ENCODE assay signal across 30 cellular contexts in genomic region chr18:74179623-74180199, GRCh38. TPM values are rescaled to one million over a fixed set of nuclear protein-coding genes. Genes with fewer than 3 reads are reported as not detected.
"Had no signal": no experiment of that assay in that cellular context is flagged by ENCODE, and none has a peak within 500 bp of the region (broad histone marks: within the 10 kb centered on the region; RNA-seq: fewer than 3 reads in every experiment).

No MANE protein-coding gene starts in this region.

- H3K9me3 Mint-ChIP-seq: natural killer cell; stimulated activated naive CD8-positive, alpha-beta T cell treated with anti-CD3 and anti-CD28 coated beads, Interleukin-15, Interleukin-2, amounts not matched to agents 100 ng/mL and 50 ng/mL, for 24 hours had no signal

- H3K4me1 Mint-ChIP-seq: natural killer cell had no signal

- H3K27ac ChIP-seq: left ventricle myocardium inferior, neural progenitor cell, neutrophil, right atrium auricular region, right lobe of liver, suprapubic skin, thoracic aorta, tibial artery, uterus had no signal

- FAIRE-seq: keratinocyte had no signal

- DNase-seq: hippocampal formation; kidney glomerular epithelial cell; left cardiac atrium; left ventricle myocardium inferior; mesendoderm; naive B cell; natural killer cell; nephron progenitor cell; occipital lobe; right lobe of liver; stimulated activated CD4-positive, alpha-beta T cell treated with anti-CD3 and anti-CD28 coated beads, Interleukin-12 subunit alpha, Interleukin-12 subunit beta, amount 100 ng/mL, for 4 hours; stimulated activated CD4-positive, alpha-beta T cell treated with anti-CD3 and anti-CD28 coated beads, Interleukin-15, amount 100 ng/mL, for 24 hours; stimulated activated CD4-positive, alpha-beta T cell treated with anti-CD3 and anti-CD28 coated beads, Interleukin-2, amount 100 ng/mL, for 24 hours; stimulated activated CD4-positive, alpha-beta T cell treated with anti-CD3 and anti-CD28 coated beads, Interleukin-4, amount 100 ng/mL, for 1 hour; stimulated activated naive CD4-positive, alpha-beta T cell; tibial artery; trophoblast cell; uterus had no signal

- H3K4me1 ChIP-seq: left ventricle myocardium inferior, right atrium auricular region, right lobe of liver, suprapubic skin, tibial artery, uterus had no signal

- H3K9me3 ChIP-seq: neutrophil, right lobe of liver, thoracic aorta, tibial artery, uterus had no signal

- H3K4me3 Mint-ChIP-seq: mesothelial cell of epicardium; naive B cell; natural killer cell; nephron progenitor cell; neural progenitor cell; stimulated activated naive CD8-positive, alpha-beta T cell treated with anti-CD3 and anti-CD28 coated beads, Interleukin-15, Interleukin-2, amounts not matched to agents 100 ng/mL and 50 ng/mL, for 24 hours had no signal

- H3K36me3 ChIP-seq: left ventricle myocardium inferior, neural progenitor cell, neutrophil, right atrium auricular region, right lobe of liver, suprapubic skin, thoracic aorta, tibial artery, uterus had no signal

- ATAC-seq: left cardiac atrium, natural killer cell had no signal

- H3K9ac ChIP-seq: neural progenitor cell had no signal

- H3K27ac Mint-ChIP-seq: mesothelial cell of epicardium; naive B cell; natural killer cell; nephron progenitor cell; neural progenitor cell; progenitor cell of endocrine pancreas; stimulated activated naive CD8-positive, alpha-beta T cell treated with anti-CD3 and anti-CD28 coated beads, Interleukin-15, Interleukin-2, amounts not matched to agents 100 ng/mL and 50 ng/mL, for 24 hours had no signal

- H3K27me3 ChIP-seq: neural progenitor cell, right atrium auricular region, right lobe of liver, uterus had no signal

- H3K4me2 ChIP-seq: neural progenitor cell had no signal

- H3K36me3 Mint-ChIP-seq: mesothelial cell of epicardium, natural killer cell, neural progenitor cell had no signal

- H3K4me3 ChIP-seq: left ventricle myocardium inferior, lung, neural progenitor cell, right atrium auricular region, right lobe of liver, suprapubic skin, thoracic aorta, tibial artery, uterus had no signal

- H2AFZ ChIP-seq: neural progenitor cell had no signal

RNA-seq across cellular contexts. Expression of gene FBXO15, which starts 32.1 kb away (rescaled TPM):
- total RNA-seq: left ventricle myocardium inferior, lower leg skin, pulmonary artery endothelial cell had no signal
